ENCODE assay signal across 1 cellular context in genomic region chr7:74134117-74134539, GRCh38.
TF ChIP-seq lines count a peak whose summit lies in the region.

No MANE protein-coding gene starts in this region.

TF ChIP-seq in K562, 482 proteins besides CTCF, POLR2A, EP300 and RAD21 (continued from another document and continues in another):
- TF ChIP-seq ATF2 (CRISPR knock-in tag; IDR thresholded peaks at IDR 0.05) (no peak), ZEB2 (IDR thresholded peaks at IDR 0.05) (no peak), ZKSCAN8 (CRISPR knock-in tag; IDR thresholded peaks at IDR 0.05) (no peak), PPARD (CRISPR knock-in tag; IDR thresholded peaks at IDR 0.05) (no peak), PRDM10 (IDR thresholded peaks at IDR 0.05; ENCODE audit: partially characterized antibody) (peak; percentile 84), HMG20B (CRISPR knock-in tag; IDR thresholded peaks at IDR 0.05) (no peak), GABPB2 (CRISPR knock-in tag; conservative IDR thresholded peaks at IDR 0.05) (no peak), POLR2B (IDR thresholded peaks at IDR 0.05; ENCODE audit: low read depth, partially characterized antibody) (no peak), SPI1 (IDR thresholded peaks at IDR 0.05; ENCODE audit: borderline replicate concordance, low read depth, low read length) (no peak), ZNF398 (CRISPR knock-in tag; IDR thresholded peaks at IDR 0.05) (0 out of 2 replicates have a peak, but pooled peaks have one; percentile 2), SMAD1 (IDR thresholded peaks at IDR 0.05; ENCODE audit: low read depth, low read length, partially characterized antibody) (no peak), SMARCA5 (IDR thresholded peaks at IDR 0.05) (peak; percentile 78; the same call in 1 of the 2 replicates), RBM22 (IDR thresholded peaks at IDR 0.05; ENCODE audit: low read depth, low read length, poor library complexity, severe bottlenecking) (no peak), IFI16 (CRISPR knock-in tag; IDR thresholded peaks at IDR 0.05) (no peak), E2F1 (CRISPR knock-in tag; IDR thresholded peaks at IDR 0.05) (no peak), DPF2 (IDR thresholded peaks at IDR 0.05) (peak; percentile 61; the same call in 1 of the 2 replicates), ZNF830 (CRISPR knock-in tag; IDR thresholded peaks at IDR 0.05) (no peak), STAT5A (IDR thresholded peaks at IDR 0.05; ENCODE audit: borderline replicate concordance, low read length) (peak; percentile 89), TARDBP (IDR thresholded peaks at IDR 0.05) (no peak), ZBTB34 (CRISPR knock-in tag; IDR thresholded peaks at IDR 0.05) (no peak), NR2C2 (CRISPR knock-in tag; IDR thresholded peaks at IDR 0.05) (no peak), NR2C2 (tag; IDR thresholded peaks at IDR 0.05) (no peak), MCM2 (IDR thresholded peaks at IDR 0.05; ENCODE audit: low read depth) (no peak), IRF1 (CRISPR knock-in tag; IDR thresholded peaks at IDR 0.05; ENCODE audit: borderline replicate concordance) (no peak), ATF7 (IDR thresholded peaks at IDR 0.05) (peak; percentile 52), ELF4 (CRISPR knock-in tag; IDR thresholded peaks at IDR 0.05) (no peak), REST (CRISPR knock-in tag; IDR thresholded peaks at IDR 0.05; ENCODE audit: low read depth) (no peak), TEAD2 (tag; IDR thresholded peaks at IDR 0.05) (no peak), HIVEP1 (CRISPR knock-in tag; IDR thresholded peaks at IDR 0.05) (no peak), ZFP30 (CRISPR knock-in tag; IDR thresholded peaks at IDR 0.05; ENCODE audit: borderline replicate concordance) (no peak), ZNF551 (CRISPR knock-in tag; IDR thresholded peaks at IDR 0.05) (no peak), ZFP1 (CRISPR knock-in tag; IDR thresholded peaks at IDR 0.05) (no peak), ZNF311 (CRISPR knock-in tag; IDR thresholded peaks at IDR 0.05) (no peak), RBM25 (IDR thresholded peaks at IDR 0.05; ENCODE audit: low read depth, low read length, severe bottlenecking) (peak; percentile 13), XRCC4 (IDR thresholded peaks at IDR 0.05; ENCODE audit: extremely low read depth, insufficient read depth, insufficient read length) (no peak), SAFB2 (IDR thresholded peaks at IDR 0.05; ENCODE audit: borderline replicate concordance, low read depth, low read length, severe bottlenecking) (no peak), HDGF (IDR thresholded peaks at IDR 0.05) (0 out of 2 replicates have a peak, but pooled peaks have one; percentile 36), VEZF1 (CRISPR knock-in tag; IDR thresholded peaks at IDR 0.05) (no peak), NCOA2 (IDR thresholded peaks at IDR 0.05; ENCODE audit: partially characterized antibody in 2 of 2) (no peak), NUFIP1 (IDR thresholded peaks at IDR 0.05; ENCODE audit: partially characterized antibody) (no peak), MAX (CRISPR knock-in tag; IDR thresholded peaks at IDR 0.05) (no peak), HNRNPK (IDR thresholded peaks at IDR 0.05; ENCODE audit: low read depth, low read length, poor library complexity, severe bottlenecking) (no peak), KDM1A (IDR thresholded peaks at IDR 0.05) (peak in 1 of 2 experiments; percentile 37; a peak in 1 of 4 replicates), PHF20 (IDR thresholded peaks at IDR 0.05; ENCODE audit: partially characterized antibody) (no peak), ZBTB9 (CRISPR knock-in tag; IDR thresholded peaks at IDR 0.05) (no peak), RBBP5 (IDR thresholded peaks at IDR 0.05; ENCODE audit: borderline replicate concordance, insufficient read depth, low read length, poor library complexity, severe bottlenecking) (no peak), XRCC3 (IDR thresholded peaks at IDR 0.05) (no peak), NCOA6 (IDR thresholded peaks at IDR 0.05) (no peak)
